ENCODE assay signal across 1 cellular context in genomic region chr6:13181398-13181797, GRCh38.
TF ChIP-seq lines count a peak whose summit lies in the region.

No MANE protein-coding gene starts in this region.

TF ChIP-seq in SK-N-SH, 30 proteins besides CTCF, POLR2A, EP300 and RAD21 (continued from another document):
- TF ChIP-seq, protein P1, sequence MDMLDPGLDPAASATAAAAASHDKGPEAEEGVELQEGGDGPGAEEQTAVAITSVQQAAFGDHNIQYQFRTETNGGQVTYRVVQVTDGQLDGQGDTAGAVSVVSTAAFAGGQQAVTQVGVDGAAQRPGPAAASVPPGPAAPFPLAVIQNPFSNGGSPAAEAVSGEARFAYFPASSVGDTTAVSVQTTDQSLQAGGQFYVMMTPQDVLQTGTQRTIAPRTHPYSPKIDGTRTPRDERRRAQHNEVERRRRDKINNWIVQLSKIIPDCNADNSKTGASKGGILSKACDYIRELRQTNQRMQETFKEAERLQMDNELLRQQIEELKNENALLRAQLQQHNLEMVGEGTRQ (IDR thresholded peaks at IDR 0.05; ENCODE audit: borderline replicate concordance, low read depth, low read length), result no peak
- TF ChIP-seq TCF12 (IDR thresholded peaks at IDR 0.05) (no peak), SIN3A (IDR thresholded peaks at IDR 0.05; ENCODE audit: borderline replicate concordance, low read depth, low read length) (no peak), CHD2 (IDR thresholded peaks at IDR 0.05; ENCODE audit: low read length, partially characterized antibody) (no peak), NRF1 (IDR thresholded peaks at IDR 0.05; ENCODE audit: low read depth, low read length) (no peak), RCOR1 (IDR thresholded peaks at IDR 0.05; ENCODE audit: low read length) (no peak), GATA2 (CRISPR knock-in tag; IDR thresholded peaks at IDR 0.05) (no peak), IRF3 (IDR thresholded peaks at IDR 0.05; ENCODE audit: low read depth, low read length) (no peak), TEAD4 (IDR thresholded peaks at IDR 0.05; ENCODE audit: borderline replicate concordance, insufficient read depth) (no peak)
